ENCODE assay signal across 8 cellular contexts in the genomic region with DNA sequence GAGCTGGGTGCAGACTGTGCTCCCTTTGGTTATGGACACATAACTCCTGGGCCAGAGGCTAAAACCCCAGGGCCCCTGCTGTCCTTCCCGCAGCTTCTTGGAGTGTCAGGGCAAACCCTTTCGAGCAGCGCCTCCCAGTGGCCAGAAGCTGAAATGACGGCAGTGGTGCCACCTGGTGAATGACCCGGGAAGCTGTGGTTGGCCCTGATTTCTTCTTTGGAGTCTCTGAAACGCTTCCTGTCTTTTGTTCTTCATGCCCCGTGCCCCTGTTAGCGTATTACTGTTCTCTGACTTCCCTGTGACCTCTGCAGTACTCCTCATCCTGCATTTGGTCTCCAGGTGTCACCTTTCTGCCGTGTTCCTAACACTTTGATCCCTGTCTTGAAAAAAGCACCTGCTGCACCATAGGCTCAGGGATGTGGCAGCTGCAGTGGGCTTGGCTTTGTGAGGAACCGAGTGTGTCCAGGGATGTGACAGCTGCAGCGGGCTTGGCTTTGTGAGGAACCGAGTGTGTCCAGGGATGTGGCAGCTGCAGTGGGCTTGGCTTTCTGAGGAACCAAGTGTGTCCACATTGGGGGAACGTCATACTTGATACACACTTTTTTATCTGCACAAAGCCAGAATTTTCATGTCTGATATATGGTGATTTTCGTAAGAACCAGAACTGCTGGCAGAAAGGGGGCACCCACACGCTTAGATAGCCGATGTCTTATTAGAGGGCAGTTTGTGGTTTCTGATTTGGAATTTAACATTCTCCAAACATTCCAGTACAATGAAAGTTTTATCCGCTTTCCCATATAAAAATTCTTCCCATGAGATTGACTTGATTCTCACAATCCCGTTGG.
DNase-seq lines count a peak whose midpoint lies in the region; ATAC-seq and TF ChIP-seq lines count a peak whose summit lies in the region.
"Not testable (repeated sequence)": the region's sequence is repeated elsewhere in the genome, so short reads cannot be mapped to it uniquely, and the experiment has no call there.

No MANE protein-coding gene starts in this region.

- CTCF ChIA-PET in CD8-positive, alpha-beta memory T cell (lab: Charles Lee); Panc1 (lab: Charles Lee): not testable (repeated sequence)
- CTCF ChIA-PET in activated CD8-positive, alpha-beta memory T cell treated with anti-CD3 and anti-CD28 coated beads, Interleukin-2, amount 10 ng/mL, durations not matched to agents 7 days and 5 days (lab: Charles Lee), result interaction anchor here (0.7 to 2.2 kb wide), 4 partner anchors 8 to 230 kb away, joined by 3 to 8 read pairs (median 4); no protein-coding TSS in a partner anchor

- intact Hi-C loops in Panc1 (cut with micrococcal nuclease; ENCODE audit: unreplicated experiment), result loop anchor here (10.0 kb wide), 1 partner anchor 128 kb away; no protein-coding TSS in a partner anchor
- intact Hi-C loops in right cardiac atrium (cut with DNase I), result loop anchor here in 3 of 4 donors (2.0 to 5.0 kb wide), 2 partner anchors 125 to 128 kb away; no protein-coding TSS in a partner anchor
- intact Hi-C loops in testis (cut with DNase I; ENCODE audit: low total_unique reads), result not testable (repeated sequence)

- not testable (repeated sequence) for ATAC-seq in Panc1; activated CD8-positive, alpha-beta memory T cell treated with anti-CD3 and anti-CD28 coated beads, Interleukin-2, amount 10 ng/mL, durations not matched to agents 7 days and 5 days; right cardiac atrium

- peak overlapping the region in 2 of 8 donors; percentile 6 to 68 for H3K27ac Mint-ChIP-seq in CD8-positive, alpha-beta memory T cell
- H3K27ac Mint-ChIP-seq in activated CD8-positive, alpha-beta memory T cell treated with anti-CD3 and anti-CD28 coated beads, Interleukin-2, amount 10 ng/mL, durations not matched to agents 7 days and 5 days, result not testable (repeated sequence)

- H3K36me3 ChIP-seq in CD8-positive, alpha-beta memory T cell (ENCODE audit: insufficient read depth, low read length); Panc1 (ENCODE audit: control insufficient read depth, insufficient read depth, low read length); testis (ENCODE audit: low read depth, missing control alignments): not testable (repeated sequence)
- H3K36me3 ChIP-seq in osteoblast (ENCODE audit: insufficient read depth, low read length), result peaks cover 10% of the 10 kb centered on the region

- H3K27me3 ChIP-seq in CD8-positive, alpha-beta memory T cell (ENCODE audit: insufficient read depth, low read length, poor library complexity, severe bottlenecking); Panc1 (ENCODE audit: control insufficient read depth, insufficient read depth, low read length); right cardiac atrium (ENCODE audit: control insufficient read depth, insufficient read depth); osteoblast (ENCODE audit: insufficient read depth, low read length); testis: not testable (repeated sequence)

- not testable (repeated sequence) for TF ChIP-seq EP300 in Ishikawa (IDR thresholded peaks at IDR 0.05; ENCODE audit: borderline replicate concordance)

- in situ Hi-C loops in Panc1 (cut with HindIII; ENCODE audit: low pct_unique_long_range_greater_than_20kb, low sequenced_read_pairs), result not testable (repeated sequence)

- DNase-seq in CD8-positive, alpha-beta memory T cell, result peak in 4 of 5 donors; percentile 6 to 37 (median 26)
- not testable (repeated sequence) for DNase-seq in Panc1 (ENCODE audit: low read depth, low spot score); osteoblast (ENCODE audit: insufficient read length, low spot score, missing footprints)
- peak; percentile 61 for DNase-seq in activated CD8-positive, alpha-beta memory T cell treated with anti-CD3 and anti-CD28 coated beads, Interleukin-2, amount 10 ng/mL, durations not matched to agents 7 days and 5 days
- DNase-seq in cerebellar cortex (ENCODE audit: low spot score) (peak; percentile 4), right cardiac atrium (peak in 2 of 3 donors; percentile 60 to 72), testis (peak; percentile 54)

- H4K20me1 ChIP-seq in osteoblast (ENCODE audit: insufficient read depth, low read length), result not testable (repeated sequence)

- H3K36me3 Mint-ChIP-seq in CD8-positive, alpha-beta memory T cell, result peaks cover 4 to 34% (median 4%) of the 10 kb centered on the region in 3 donors
- H3K36me3 Mint-ChIP-seq in activated CD8-positive, alpha-beta memory T cell treated with anti-CD3 and anti-CD28 coated beads, Interleukin-2, amount 10 ng/mL, durations not matched to agents 7 days and 5 days, result not testable (repeated sequence)

- BruUV-seq in Panc1 (replicated peaks; lab: Mats Ljungman, UMichigan), result TSS peak; percentile 54

- peak overlapping the region in 1 of 7 donors; percentile 38 for H3K4me3 Mint-ChIP-seq in CD8-positive, alpha-beta memory T cell
- not testable (repeated sequence) for H3K4me3 Mint-ChIP-seq in activated CD8-positive, alpha-beta memory T cell treated with anti-CD3 and anti-CD28 coated beads, Interleukin-2, amount 10 ng/mL, durations not matched to agents 7 days and 5 days

- H3K27me3 Mint-ChIP-seq in CD8-positive, alpha-beta memory T cell; activated CD8-positive, alpha-beta memory T cell treated with anti-CD3 and anti-CD28 coated beads, Interleukin-2, amount 10 ng/mL, durations not matched to agents 7 days and 5 days: not testable (repeated sequence)

- not testable (repeated sequence) for H3K4me3 ChIP-seq in CD8-positive, alpha-beta memory T cell (ENCODE audit: low read length); Panc1 (ENCODE audit: low read depth in 2 of 2, low read length in 2 of 2); right cardiac atrium (ENCODE audit: low read length); osteoblast (ENCODE audit: insufficient read depth, low read length); testis

- H3K4me1 Mint-ChIP-seq in CD8-positive, alpha-beta memory T cell, result peaks cover 10 to 14% (median 13%) of the 10 kb centered on the region in 3 donors
- not testable (repeated sequence) for H3K4me1 Mint-ChIP-seq in activated CD8-positive, alpha-beta memory T cell treated with anti-CD3 and anti-CD28 coated beads, Interleukin-2, amount 10 ng/mL, durations not matched to agents 7 days and 5 days

- TF ChIP-seq POLR2A in testis (IDR thresholded peaks at IDR 0.05), result not testable (repeated sequence)

- not testable (repeated sequence) for H3K79me2 ChIP-seq in osteoblast (ENCODE audit: insufficient read depth, low read length)

- H3K9me3 Mint-ChIP-seq in CD8-positive, alpha-beta memory T cell; activated CD8-positive, alpha-beta memory T cell treated with anti-CD3 and anti-CD28 coated beads, Interleukin-2, amount 10 ng/mL, durations not matched to agents 7 days and 5 days (ENCODE audit: low read depth): not testable (repeated sequence)

- POLR2A ChIA-PET in CD8-positive, alpha-beta memory T cell (lab: Charles Lee); Panc1 (lab: Charles Lee): not testable (repeated sequence)

- not testable (repeated sequence) for H2AFZ ChIP-seq in osteoblast (ENCODE audit: low read length)

- TF ChIP-seq CTCF in Panc1 (IDR thresholded peaks at IDR 0.05) (peak; percentile 86), osteoblast (IDR thresholded peaks at IDR 0.05; ENCODE audit: extremely low read depth, low read depth, low read length) (peak; percentile 58), testis (IDR thresholded peaks at IDR 0.05) (peak; percentile 54 to 85 (median 63))

- H3K9me3 ChIP-seq in CD8-positive, alpha-beta memory T cell (ENCODE audit: low read length); Panc1 (ENCODE audit: control insufficient read depth, insufficient read depth, low read depth, low read length); right cardiac atrium (ENCODE audit: control insufficient read depth, low read length); osteoblast (ENCODE audit: low read depth, low read length); testis: not testable (repeated sequence)

- not testable (repeated sequence) for H3K27ac ChIP-seq in CD8-positive, alpha-beta memory T cell (ENCODE audit: low read depth, low read length); Panc1 (ENCODE audit: low read length); right cardiac atrium (ENCODE audit: low read length); testis
- peak overlapping the region; percentile 81 for H3K27ac ChIP-seq in osteoblast (ENCODE audit: low read depth, low read length)

- TF ChIP-seq RAD21 in Ishikawa (IDR thresholded peaks at IDR 0.05; ENCODE audit: low read depth), result peak; percentile 59

- WGBS in right cardiac atrium, result 48% methylated on average over 18 of the region's 18 CpGs
- WGBS in testis, 2 donors, result 55 to 66% methylated on average over 18 of the region's 18 CpGs

- peak overlapping the region; percentile 28 for H3K4me2 ChIP-seq in osteoblast (ENCODE audit: insufficient read depth, low read length)

- not testable (repeated sequence) for H3K4me1 ChIP-seq in CD8-positive, alpha-beta memory T cell (ENCODE audit: insufficient read depth, low read length); Panc1 (ENCODE audit: control insufficient read depth, insufficient read depth, low read length); right cardiac atrium (ENCODE audit: control insufficient read depth, insufficient read depth, low read length); testis
- peaks cover 11% of the 10 kb centered on the region for H3K4me1 ChIP-seq in osteoblast (ENCODE audit: insufficient read depth, low read length)
